8 cellular contexts compared by ENCODE assay signal in the genomic region with DNA sequence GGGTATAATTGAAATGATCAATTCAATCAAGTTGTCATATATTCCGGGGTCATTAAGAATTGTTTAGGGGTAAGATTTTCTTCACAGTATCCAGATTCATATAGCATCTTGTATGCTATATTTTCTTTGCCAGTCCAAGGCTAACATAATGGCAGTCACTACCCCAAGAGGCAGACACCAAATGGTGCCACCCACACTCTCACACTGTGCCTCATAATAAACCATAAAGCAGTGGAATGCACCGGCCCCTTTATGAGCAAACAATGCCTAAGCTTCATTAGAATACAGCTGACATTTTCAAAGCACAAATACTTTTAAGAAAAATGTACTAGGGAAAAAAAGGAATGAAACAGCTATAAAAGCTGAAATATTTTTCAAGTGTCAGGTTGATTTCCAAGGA.
DNase-seq lines count a peak whose midpoint lies in the region; ATAC-seq and TF ChIP-seq lines count a peak whose summit lies in the region.

No MANE protein-coding gene starts in this region.

- H3K27ac ChIP-seq in coronary artery = no peak overlapping the region
- peak overlapping the region; percentile 11 to 42 (median 35) for H3K27ac ChIP-seq in upper lobe of left lung

- in situ Hi-C loops in GM13977 (cut with MboI; ENCODE audit: low pct_unique_long_range_greater_than_20kb, low sequenced_read_pairs, unreplicated experiment) = no loop called here

- peak; percentile 68 for ATAC-seq in HG03432 (IDR thresholded peaks at IDR 0.05; ENCODE audit: unreplicated experiment)
- peak; percentile 94 for ATAC-seq in mucosa of descending colon
- peak; percentile 76 to 82 for ATAC-seq in upper lobe of left lung (ENCODE audit: low FRiP score in 2 of 2)
- ATAC-seq in GM21390 (IDR thresholded peaks at IDR 0.05; ENCODE audit: unreplicated experiment) = no peak

- WGBS in upper lobe of left lung, 2 donors = 2 to 7% methylated on average over 2 of the region's 2 CpGs

- TF ChIP-seq CTCF in AG10803 (conservative IDR thresholded peaks at IDR 0.05; ENCODE audit: low read length) (no peak), GM13977 (IDR thresholded peaks at IDR 0.05; ENCODE audit: extremely low read depth, insufficient read depth, missing control alignments) (no peak), coronary artery (IDR thresholded peaks at IDR 0.05) (no peak), mucosa of descending colon (IDR thresholded peaks at IDR 0.05) (no peak), upper lobe of left lung (IDR thresholded peaks at IDR 0.05) (no peak)

- H3K9me3 ChIP-seq in mucosa of descending colon (no peaks in the 10 kb centered on the region), upper lobe of left lung (no peaks in the 10 kb centered on the region)

- intact Hi-C loops in mucosa of descending colon (cut with DNase I, micrococcal nuclease) = no loop called here

- peak overlapping the region; percentile 58 for H3K4me3 ChIP-seq in AG10803 (ENCODE audit: low read length)
- H3K4me3 ChIP-seq in coronary artery = peak overlapping the region; percentile 66
- no peak overlapping the region for H3K4me3 ChIP-seq in mucosa of descending colon
- peak overlapping the region; percentile 4 to 58 (median 46) for H3K4me3 ChIP-seq in upper lobe of left lung

- H3K27me3 ChIP-seq in upper lobe of left lung = no peaks in the 10 kb centered on the region

- no peak for TF ChIP-seq POLR2A in upper lobe of left lung (IDR thresholded peaks at IDR 0.05)

- peak; percentile 44 for DNase-seq in AG10803 (ENCODE audit: low read depth)
- peak; percentile 19 for DNase-seq in GM13977 (ENCODE audit: low spot score)
- peak; percentile 60 for DNase-seq in RPMI8226
- no peak for DNase-seq in coronary artery (ENCODE audit: low spot score)
- peak in 1 of 3 donors; percentile 55 for DNase-seq in mucosa of descending colon
- DNase-seq in upper lobe of left lung = peak in 1 of 2 donors; percentile 44

- H3K4me1 ChIP-seq in mucosa of descending colon (ENCODE audit: low read depth) = no peaks in the 10 kb centered on the region
- H3K4me1 ChIP-seq in upper lobe of left lung = peaks cover 7 to 24% (median 18%) of the 10 kb centered on the region in 4 donors

- H3K36me3 ChIP-seq in mucosa of descending colon (ENCODE audit: low read depth) (no peaks in the 10 kb centered on the region), upper lobe of left lung (no peaks in the 10 kb centered on the region)

- no peak for TF ChIP-seq EP300 in upper lobe of left lung (IDR thresholded peaks at IDR 0.05)

Comparison
In these comparisons a context has a peak if more than half of its experiments do, and no peak if none do; other contexts are left out.
1. H3K27ac ChIP-seq: peak in upper lobe of left lung (4 of 4); none in coronary artery (0 of 2).